In genomic region chr3:57383838-57384237, GRCh38 we compare ENCODE assay signal across 14 cellular contexts.
DNase-seq lines count a peak whose midpoint lies in the region; ATAC-seq and TF ChIP-seq lines count a peak whose summit lies in the region.
"Had no signal": no experiment of that assay in that cellular context is flagged by ENCODE, and none has a peak within 500 bp of the region (broad histone marks: within the 10 kb centered on the region; RNA-seq: fewer than 3 reads in every experiment).

No MANE protein-coding gene starts in this region.

- H3K9ac ChIP-seq in Loucy (ENCODE audit: low read depth, low read length, poor library complexity, severe bottlenecking) = no peak overlapping the region
- H3K9ac ChIP-seq in mesendoderm (ENCODE audit: low read length) = no peak overlapping the region

- no peak overlapping the region for H2AK5ac ChIP-seq in mesendoderm (ENCODE audit: low read length)

- WGBS in mesendoderm (ENCODE audit: extremely low coverage, insufficient coverage, low lambda C conversion rate) = no CpG with 5 or more reads among the region's 2 CpGs

- no peaks in the 10 kb centered on the region for H3K79me2 ChIP-seq in Loucy (ENCODE audit: insufficient read depth, low read length)
- no peaks in the 10 kb centered on the region for H3K79me2 ChIP-seq in mesendoderm (ENCODE audit: control insufficient read depth, insufficient read depth, low read length)

- no peaks in the 10 kb centered on the region for H3K27me3 ChIP-seq in Loucy (ENCODE audit: insufficient read depth, low read length, poor library complexity, severe bottlenecking)
- H3K27me3 ChIP-seq in mesendoderm (ENCODE audit: insufficient read depth, low read length, poor library complexity) = no peaks in the 10 kb centered on the region

- H2BK120ac ChIP-seq in mesendoderm (ENCODE audit: low read depth, low read length) = no peak overlapping the region

- no peaks in the 10 kb centered on the region for H3K9me2 ChIP-seq in Loucy (replicated peaks; ENCODE audit: low read depth, low read length)

- no peak for TF ChIP-seq CTCF in Loucy (conservative IDR thresholded peaks at IDR 0.05; ENCODE audit: low read length)
- no peak for TF ChIP-seq CTCF in omental fat pad (IDR thresholded peaks at IDR 0.05)

- H3K36me3 ChIP-seq in Loucy (ENCODE audit: insufficient read depth, low read length) (no peaks in the 10 kb centered on the region), mesendoderm (ENCODE audit: control insufficient read depth, insufficient read depth, low read length) (no peaks in the 10 kb centered on the region)

- H2BK15ac ChIP-seq in mesendoderm (replicated peaks; ENCODE audit: low read depth) = no peak overlapping the region

- peak overlapping the region; percentile 75 for H3K18ac ChIP-seq in mesendoderm (ENCODE audit: low read length)

- H3K23ac ChIP-seq in mesendoderm (ENCODE audit: low read length) = no peak overlapping the region

- peak; percentile 12 for ATAC-seq in GM18909 (IDR thresholded peaks at IDR 0.05; ENCODE audit: poor library complexity, unreplicated experiment)
- ATAC-seq in GM18511 (IDR thresholded peaks at IDR 0.05; ENCODE audit: unreplicated experiment) = no peak
- ATAC-seq in omental fat pad (ENCODE audit: low FRiP score) = no peak
- no peak for ATAC-seq in GM18907 (IDR thresholded peaks at IDR 0.05; ENCODE audit: unreplicated experiment)
- ATAC-seq: CD8-positive, alpha-beta T cell; HCT116 had no signal

- no peaks in the 10 kb centered on the region for H4K20me1 ChIP-seq in Loucy (ENCODE audit: insufficient read depth, low read length, poor library complexity, severe bottlenecking)

- H3K9me3 ChIP-seq in Loucy (ENCODE audit: insufficient read depth, low read depth, low read length) = no peaks in the 10 kb centered on the region
- H3K9me3 ChIP-seq: Caco-2 had no signal

- H3K4ac ChIP-seq in mesendoderm (ENCODE audit: low read depth, low read length) = no peak overlapping the region

- peak; percentile 49 for DNase-seq in mesendoderm
- no peak for DNase-seq in omental fat pad (ENCODE audit: low spot score)
- DNase-seq: Caco-2; CD4-positive, CD25-positive, alpha-beta regulatory T cell; CD8-positive, alpha-beta T cell; DMS153; DND-41; H9 had no signal

- H3K4me2 ChIP-seq in Loucy (ENCODE audit: low read depth, low read length, poor library complexity, severe bottlenecking) (peak overlapping the region; percentile 69), mesendoderm (ENCODE audit: low read length) (no peak overlapping the region)

- no peak overlapping the region for H3K56ac ChIP-seq in mesendoderm (ENCODE audit: low read length)

- H4K5ac ChIP-seq in mesendoderm (ENCODE audit: low read length) = no peak overlapping the region

- no peak overlapping the region for H3K27ac ChIP-seq in mesendoderm (ENCODE audit: low read depth, low read length)
- H3K27ac ChIP-seq: C4-2B had no signal

- H3K4me3 ChIP-seq in Loucy (ENCODE audit: low read length, poor library complexity, severe bottlenecking) = peak overlapping the region; percentile 15
- no peak overlapping the region for H3K4me3 ChIP-seq in mesendoderm (ENCODE audit: low read length)

- H4K8ac ChIP-seq in mesendoderm (ENCODE audit: low read depth, low read length) = no peak overlapping the region

- H3F3A ChIP-seq in Loucy (ENCODE audit: low read depth) = no peaks in the 10 kb centered on the region

- peak overlapping the region; percentile 75; the same call in 1 of the 2 replicates for H2AFZ ChIP-seq in Loucy (ENCODE audit: low read length)

- peaks cover 14% of the 10 kb centered on the region for H3K4me1 ChIP-seq in Loucy (ENCODE audit: insufficient read depth, low read length, poor library complexity, severe bottlenecking)
- peaks cover 4% of the 10 kb centered on the region for H3K4me1 ChIP-seq in mesendoderm (ENCODE audit: control insufficient read depth, low read depth, low read length)
- H3K4me1 ChIP-seq: Caco-2 had no signal

- H2BK5ac ChIP-seq in mesendoderm (ENCODE audit: low read length) = no peak overlapping the region

- no peaks in the 10 kb centered on the region for H3K79me1 ChIP-seq in mesendoderm (ENCODE audit: low read length)
